24 cellular contexts compared by ENCODE assay signal in genomic region chr6:19855510-19855909, GRCh38. TPM values are rescaled to one million over a fixed set of nuclear protein-coding genes. Genes with fewer than 3 reads are reported as not detected.
"Had no signal": no experiment of that assay in that cellular context is flagged by ENCODE, and none has a peak within 500 bp of the region (broad histone marks: within the 10 kb centered on the region; RNA-seq: fewer than 3 reads in every experiment).

No MANE protein-coding gene starts in this region.

- ATAC-seq: natural killer cell; sciatic nerve; stimulated activated naive B cell treated with anti-CD40 and anti-IgM and Interleukin-4, amounts not matched to agents 10 μg/mL and 1 μg/mL and 100 μg/mL, for 72 hours; stimulated activated naive CD8-positive, alpha-beta T cell treated with anti-CD3 and anti-CD28 coated beads, Interleukin-15, Interleukin-2, amounts not matched to agents 100 U/mL and 50 U/mL, for 24 hours had no signal

- FAIRE-seq: islet of Langerhans had no signal

- H3K4me1 ChIP-seq: uterus had no signal

- H3K4me3 ChIP-seq: left ventricle myocardium inferior, lung, ovary, right atrium auricular region, skin epidermis, stomach, thoracic aorta, tibial nerve, uterus had no signal

- H3K36me3 ChIP-seq: left ventricle myocardium inferior, ovary, right atrium auricular region, stomach, thoracic aorta, tibial nerve, uterus had no signal

- H3K27ac ChIP-seq: left ventricle myocardium inferior, ovary, right atrium auricular region, skin epidermis, stomach, thoracic aorta, tibial nerve, uterus had no signal

- H3K27me3 ChIP-seq: ovary, right atrium auricular region, stomach, tibial nerve, uterus had no signal

- DNase-seq: hypothalamus; immature natural killer cell; left ventricle myocardium inferior; mesendoderm; naive B cell; natural killer cell; nephron progenitor cell; ovary; stimulated activated CD4-positive, alpha-beta T cell treated with anti-CD3 and anti-CD28 coated beads, Interleukin-12 subunit alpha, Interleukin-12 subunit beta, amount 100 ng/mL, for 4 hours; stimulated activated CD4-positive, alpha-beta T cell treated with anti-CD3 and anti-CD28 coated beads, Interleukin-15, amount 100 ng/mL, for 24 hours; stimulated activated CD4-positive, alpha-beta T cell treated with anti-CD3 and anti-CD28 coated beads, Interleukin-2, amount 100 ng/mL, for 24 hours; stimulated activated CD4-positive, alpha-beta T cell treated with anti-CD3 and anti-CD28 coated beads, Interleukin-4, amount 100 ng/mL, for 1 hour; stimulated activated naive B cell treated with anti-CD40 and anti-IgM and Interleukin-4, amounts not matched to agents 10 μg/mL and 1 μg/mL and 100 μg/mL, for 72 hours; stimulated activated naive CD8-positive, alpha-beta T cell treated with anti-CD3 and anti-CD28 coated beads, Interleukin-15, Interleukin-2, amounts not matched to agents 100 U/mL and 50 U/mL, for 24 hours; stomach; uterus had no signal

- H3K9me3 ChIP-seq: left ventricle myocardium inferior, ovary, right atrium auricular region, stomach, thoracic aorta, tibial nerve, uterus had no signal

RNA-seq across cellular contexts. Expression of gene ID4, which starts 18.3 kb away (rescaled TPM):
- total RNA-seq: mononuclear cell, natural killer cell had no signal
- polyA plus RNA-seq: immature natural killer cell had no signal
